In the genomic region with DNA sequence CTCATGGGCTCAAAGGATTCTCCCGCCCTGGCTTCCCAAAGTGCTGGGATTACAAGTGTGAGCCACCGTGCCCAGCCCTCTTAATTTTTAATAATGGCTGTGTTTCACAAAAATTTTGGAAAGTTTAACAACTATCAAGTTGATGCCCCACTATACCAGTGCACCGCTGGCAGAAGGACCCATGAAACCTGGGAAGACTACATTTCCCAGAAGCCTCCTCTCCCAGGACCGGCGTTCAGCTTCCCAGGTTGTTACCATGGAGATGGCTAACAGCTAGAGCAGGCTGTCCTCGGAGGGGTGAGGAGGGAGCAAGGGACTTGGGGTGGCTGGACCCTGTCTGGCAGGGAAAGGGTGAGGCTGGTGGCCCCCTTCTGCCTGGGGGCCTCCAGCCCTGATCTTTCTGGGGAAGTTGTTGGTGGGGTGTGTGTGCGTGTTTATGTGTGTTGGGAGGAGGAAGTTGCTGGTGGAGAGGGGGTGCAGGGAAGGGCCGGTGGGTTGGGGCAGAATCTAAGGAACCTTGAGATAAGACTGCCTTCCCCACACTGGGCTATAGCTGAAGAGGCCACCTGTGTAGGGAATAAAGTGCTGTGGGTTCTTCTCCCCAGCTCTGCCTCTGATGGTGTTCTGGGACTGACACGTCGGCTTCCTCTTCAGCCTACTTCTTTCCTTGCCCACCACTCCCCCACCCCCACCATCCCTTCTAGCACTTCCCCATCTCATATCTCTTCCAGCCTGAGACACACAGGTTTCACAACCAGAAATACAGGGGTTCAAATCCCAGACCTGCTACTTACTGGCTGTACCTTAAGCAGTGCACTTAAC, we compare ENCODE assay signal across 7 cellular contexts.
DNase-seq lines count a peak whose midpoint lies in the region; ATAC-seq and TF ChIP-seq lines count a peak whose summit lies in the region.

A gene with protein sequence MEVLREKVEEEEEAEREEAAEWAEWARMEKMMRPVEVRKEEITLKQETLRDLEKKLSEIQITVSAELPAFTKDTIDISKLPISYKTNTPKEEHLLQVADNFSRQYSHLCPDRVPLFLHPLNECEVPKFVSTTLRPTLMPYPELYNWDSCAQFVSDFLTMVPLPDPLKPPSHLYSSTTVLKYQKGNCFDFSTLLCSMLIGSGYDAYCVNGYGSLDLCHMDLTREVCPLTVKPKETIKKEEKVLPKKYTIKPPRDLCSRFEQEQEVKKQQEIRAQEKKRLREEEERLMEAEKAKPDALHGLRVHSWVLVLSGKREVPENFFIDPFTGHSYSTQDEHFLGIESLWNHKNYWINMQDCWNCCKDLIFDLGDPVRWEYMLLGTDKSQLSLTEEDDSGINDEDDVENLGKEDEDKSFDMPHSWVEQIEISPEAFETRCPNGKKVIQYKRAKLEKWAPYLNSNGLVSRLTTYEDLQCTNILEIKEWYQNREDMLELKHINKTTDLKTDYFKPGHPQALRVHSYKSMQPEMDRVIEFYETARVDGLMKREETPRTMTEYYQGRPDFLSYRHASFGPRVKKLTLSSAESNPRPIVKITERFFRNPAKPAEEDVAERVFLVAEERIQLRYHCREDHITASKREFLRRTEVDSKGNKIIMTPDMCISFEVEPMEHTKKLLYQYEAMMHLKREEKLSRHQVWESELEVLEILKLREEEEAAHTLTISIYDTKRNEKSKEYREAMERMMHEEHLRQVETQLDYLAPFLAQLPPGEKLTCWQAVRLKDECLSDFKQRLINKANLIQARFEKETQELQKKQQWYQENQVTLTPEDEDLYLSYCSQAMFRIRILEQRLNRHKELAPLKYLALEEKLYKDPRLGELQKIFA (plus strand): TSS at position 251 of the 822 bp plus-strand sequence. CDS start 3,144 bp downstream, outside the sequence.

- no peak within 1 kb of the TSS for H3K27ac ChIP-seq in brain microvascular endothelial cell

- no peak for TF ChIP-seq CTCF in brain microvascular endothelial cell (IDR thresholded peaks at IDR 0.05; ENCODE audit: low read depth, low read length, missing control alignments)

- H3K36me3 Mint-ChIP-seq in stimulated activated effector memory CD8-positive, alpha-beta T cell treated with anti-CD3 and anti-CD28 coated beads, Interleukin-12 subunit alpha, Interleukin-12 subunit beta, amount 100 ng/mL, for 72 hours = no peaks in the 10 kb centered on the region

- peak within 1 kb of the TSS; percentile 72 for H3K27ac Mint-ChIP-seq in stimulated activated effector memory CD8-positive, alpha-beta T cell treated with anti-CD3 and anti-CD28 coated beads, Interleukin-12 subunit alpha, Interleukin-12 subunit beta, amount 100 ng/mL, for 72 hours

- H3K36me3 ChIP-seq in brain microvascular endothelial cell (replicated peaks) = no peaks in the 10 kb centered on the region

- H3K9me3 Mint-ChIP-seq in stimulated activated effector memory CD8-positive, alpha-beta T cell treated with anti-CD3 and anti-CD28 coated beads, Interleukin-12 subunit alpha, Interleukin-12 subunit beta, amount 100 ng/mL, for 72 hours = no peaks in the 10 kb centered on the region

- peak; percentile 41 for ATAC-seq in stimulated activated effector memory CD8-positive, alpha-beta T cell treated with anti-CD3 and anti-CD28 coated beads, Interleukin-12 subunit alpha, Interleukin-12 subunit beta, amount 100 ng/mL, for 72 hours

- no peaks in the 10 kb centered on the region for H3K9me3 ChIP-seq in iPS-18c (ENCODE audit: control insufficient read depth, insufficient read depth, low read length)

- DNase-seq in GM04504 (ENCODE audit: low read depth) = peak; percentile 0
- DNase-seq in HUDEP-2 (lab: John Stamatoyannopoulos, UW; ENCODE audit: unreplicated experiment in 76 of 76) = peak in 54 of 76 experiments; percentile 3 to 70 (median 36)
- peak; percentile 93 for DNase-seq in OCI-M1 (lab: John Stamatoyannopoulos, UW)
- peak; percentile 34 for DNase-seq in brain microvascular endothelial cell
- no peak for DNase-seq in stimulated activated effector memory CD8-positive, alpha-beta T cell treated with anti-CD3 and anti-CD28 coated beads, Interleukin-12 subunit alpha, Interleukin-12 subunit beta, amount 100 ng/mL, for 72 hours (ENCODE audit: low spot score in 2 of 2)
- DNase-seq in dedifferentiated amniotic fluid mesenchymal stem cell (ENCODE audit: extremely low spot score) = no peak

- peaks cover 20% of the 10 kb centered on the region for H3K4me1 Mint-ChIP-seq in stimulated activated effector memory CD8-positive, alpha-beta T cell treated with anti-CD3 and anti-CD28 coated beads, Interleukin-12 subunit alpha, Interleukin-12 subunit beta, amount 100 ng/mL, for 72 hours

- in situ Hi-C loops in brain microvascular endothelial cell (cut with HindIII; ENCODE audit: low pct_ligation_motif_present, low sequenced_read_pairs) = no loop called here

- H3K27me3 ChIP-seq in brain microvascular endothelial cell (replicated peaks) = no peaks in the 10 kb centered on the region

- peak within 1 kb of the TSS; percentile 41 for H3K4me3 Mint-ChIP-seq in stimulated activated effector memory CD8-positive, alpha-beta T cell treated with anti-CD3 and anti-CD28 coated beads, Interleukin-12 subunit alpha, Interleukin-12 subunit beta, amount 100 ng/mL, for 72 hours

- H3K4me3 ChIP-seq in brain microvascular endothelial cell (ENCODE audit: low read depth, low read length) (peak within 1 kb of the TSS; percentile 39), iPS-18c (ENCODE audit: insufficient read depth, low read depth, low read length) (peak within 1 kb of the TSS; percentile 41)

Comparison
In these comparisons a context has a peak if more than half of its experiments do, and no peak if none do; other contexts are left out.
1. DNase-seq: peak in GM04504 (single experiment), HUDEP-2 (54 of 76), OCI-M1 (single experiment) and brain microvascular endothelial cell (single experiment); none in stimulated activated effector memory CD8-positive, alpha-beta T cell treated with anti-CD3 and anti-CD28 coated beads, Interleukin-12 subunit alpha, Interleukin-12 subunit beta, amount 100 ng/mL, for 72 hours (0 of 2) and dedifferentiated amniotic fluid mesenchymal stem cell (single experiment).